ENCODE assay signal across 8 cellular contexts in the genomic region with DNA sequence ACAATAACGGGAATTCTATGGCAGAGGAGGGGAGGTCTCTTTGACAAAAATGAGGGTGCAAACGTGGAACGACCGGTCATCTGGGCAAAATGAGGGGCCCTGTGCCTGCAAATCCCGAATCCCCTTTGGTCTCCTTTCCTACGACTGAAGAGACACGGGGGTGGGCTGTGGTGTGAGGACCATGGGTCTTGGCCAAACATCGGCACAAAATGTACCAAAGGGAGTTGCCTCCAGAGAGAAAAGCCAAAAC. TPM values are rescaled to one million over a fixed set of nuclear protein-coding genes. Genes with fewer than 3 reads are reported as not detected.
A peak's percentile ranks its signal among the peaks of the same experiment; 100 is the strongest.
DNase-seq lines count a peak whose midpoint lies in the region; ATAC-seq and TF ChIP-seq lines count a peak whose summit lies in the region.

No MANE protein-coding gene starts in this region.

- H3K9me3 Mint-ChIP-seq in activated naive CD4-positive, alpha-beta T cell treated with anti-CD3 and anti-CD28 coated beads for 36 hours = no peaks in the 10 kb centered on the region
- peaks cover 4% of the 10 kb centered on the region for H3K9me3 Mint-ChIP-seq in activated CD8-positive, alpha-beta T cell treated with anti-CD3 and anti-CD28 coated beads for 36 hours
- H3K9me3 Mint-ChIP-seq in stimulated activated effector memory CD8-positive, alpha-beta T cell treated with anti-CD3 and anti-CD28 coated beads, Interleukin-12 subunit alpha, Interleukin-12 subunit beta, amount 100 ng/mL, for 72 hours = no peaks in the 10 kb centered on the region

- peak overlapping the region; percentile 53 for H3K4me3 ChIP-seq in iPS-11a (ENCODE audit: low read depth, low read length)

- TF ChIP-seq CTCF in activated CD8-positive, alpha-beta T cell treated with anti-CD3 and anti-CD28 coated beads for 36 hours (IDR thresholded peaks at IDR 0.05) = no peak

- no peaks in the 10 kb centered on the region for H3K27me3 Mint-ChIP-seq in activated naive CD4-positive, alpha-beta T cell treated with anti-CD3 and anti-CD28 coated beads for 36 hours (ENCODE audit: low read depth)
- H3K27me3 Mint-ChIP-seq in activated CD8-positive, alpha-beta T cell treated with anti-CD3 and anti-CD28 coated beads for 36 hours = no peaks in the 10 kb centered on the region

- H3K27ac Mint-ChIP-seq in activated naive CD4-positive, alpha-beta T cell treated with anti-CD3 and anti-CD28 coated beads for 36 hours = peak overlapping the region; percentile 86
- peak overlapping the region; percentile 97 for H3K27ac Mint-ChIP-seq in activated CD8-positive, alpha-beta T cell treated with anti-CD3 and anti-CD28 coated beads for 36 hours
- H3K27ac Mint-ChIP-seq in stimulated activated effector memory CD8-positive, alpha-beta T cell treated with anti-CD3 and anti-CD28 coated beads, Interleukin-12 subunit alpha, Interleukin-12 subunit beta, amount 100 ng/mL, for 72 hours = peak overlapping the region; percentile 99

- POLR2A ChIA-PET in activated CD8-positive, alpha-beta T cell treated with anti-CD3 and anti-CD28 coated beads for 36 hours (lab: Charles Lee) = interaction anchor here (0.6 to 1.2 kb wide), 5 partner anchors 9 to 92 kb away, joined by 3 to 6 read pairs (median 3); no protein-coding TSS in a partner anchor

- no peak for ATAC-seq in activated CD8-positive, alpha-beta T cell treated with anti-CD3 and anti-CD28 coated beads for 36 hours
- ATAC-seq in stimulated activated effector memory CD8-positive, alpha-beta T cell treated with anti-CD3 and anti-CD28 coated beads, Interleukin-12 subunit alpha, Interleukin-12 subunit beta, amount 100 ng/mL, for 72 hours = no peak

- CTCF ChIA-PET in activated naive CD4-positive, alpha-beta T cell treated with anti-CD3 and anti-CD28 coated beads for 36 hours (lab: Charles Lee) = no interaction called here
- CTCF ChIA-PET in activated CD8-positive, alpha-beta T cell treated with anti-CD3 and anti-CD28 coated beads for 36 hours (lab: Charles Lee) = interaction anchor here (1.4 kb wide), 1 partner anchor 267 kb away, joined by 3 read pairs; no protein-coding TSS in a partner anchor

- DNase-seq in activated naive CD4-positive, alpha-beta T cell treated with anti-CD3 and anti-CD28 coated beads for 36 hours = no peak
- DNase-seq in activated naive CD4-positive, alpha-beta T cell (lab: John Stamatoyannopoulos, UW) = no peak
- no peak for DNase-seq in activated CD8-positive, alpha-beta T cell treated with anti-CD3 and anti-CD28 coated beads for 36 hours
- no peak for DNase-seq in stimulated activated effector memory CD8-positive, alpha-beta T cell treated with anti-CD3 and anti-CD28 coated beads, Interleukin-12 subunit alpha, Interleukin-12 subunit beta, amount 100 ng/mL, for 72 hours (ENCODE audit: low spot score in 2 of 2)
- no peak for DNase-seq in EL
- no peak for DNase-seq in NCI-H2196 treated with DMSO at 0.1 percent for 48 hours (lab: John Stamatoyannopoulos, UW; ENCODE audit: unreplicated experiment)
- no peak for DNase-seq in cortex of kidney (lab: John Stamatoyannopoulos, UW)

- peak overlapping the region; percentile 86 for H3K4me3 Mint-ChIP-seq in activated naive CD4-positive, alpha-beta T cell treated with anti-CD3 and anti-CD28 coated beads for 36 hours
- H3K4me3 Mint-ChIP-seq in activated CD8-positive, alpha-beta T cell treated with anti-CD3 and anti-CD28 coated beads for 36 hours = peak overlapping the region; percentile 94
- H3K4me3 Mint-ChIP-seq in stimulated activated effector memory CD8-positive, alpha-beta T cell treated with anti-CD3 and anti-CD28 coated beads, Interleukin-12 subunit alpha, Interleukin-12 subunit beta, amount 100 ng/mL, for 72 hours = peak overlapping the region; percentile 91

- peaks cover 32% of the 10 kb centered on the region for H3K4me1 Mint-ChIP-seq in activated naive CD4-positive, alpha-beta T cell treated with anti-CD3 and anti-CD28 coated beads for 36 hours (ENCODE audit: low read depth)
- H3K4me1 Mint-ChIP-seq in activated CD8-positive, alpha-beta T cell treated with anti-CD3 and anti-CD28 coated beads for 36 hours (ENCODE audit: low read depth) = peaks cover 30% of the 10 kb centered on the region
- H3K4me1 Mint-ChIP-seq in stimulated activated effector memory CD8-positive, alpha-beta T cell treated with anti-CD3 and anti-CD28 coated beads, Interleukin-12 subunit alpha, Interleukin-12 subunit beta, amount 100 ng/mL, for 72 hours = peaks cover 20% of the 10 kb centered on the region

- H3K36me3 Mint-ChIP-seq in activated naive CD4-positive, alpha-beta T cell treated with anti-CD3 and anti-CD28 coated beads for 36 hours (ENCODE audit: low read depth) = peaks cover 6% of the 10 kb centered on the region
- H3K36me3 Mint-ChIP-seq in activated CD8-positive, alpha-beta T cell treated with anti-CD3 and anti-CD28 coated beads for 36 hours (ENCODE audit: low read depth) = peaks cover 7% of the 10 kb centered on the region
- peaks cover 7% of the 10 kb centered on the region for H3K36me3 Mint-ChIP-seq in stimulated activated effector memory CD8-positive, alpha-beta T cell treated with anti-CD3 and anti-CD28 coated beads, Interleukin-12 subunit alpha, Interleukin-12 subunit beta, amount 100 ng/mL, for 72 hours

- intact Hi-C loops in activated naive CD4-positive, alpha-beta T cell treated with anti-CD3 and anti-CD28 coated beads for 36 hours (cut with micrococcal nuclease) = loop anchor here (1.0 to 10.0 kb wide), 8 partner anchors 34 to 974 kb away; a partner anchor contains a TSS
- intact Hi-C loops in activated CD8-positive, alpha-beta T cell treated with anti-CD3 and anti-CD28 coated beads for 36 hours (cut with micrococcal nuclease) = loop anchor here (5.0 kb wide), 1 partner anchor 134 kb away; no protein-coding TSS in a partner anchor

RNA-seq across cellular contexts. Expression of a gene that starts 0.5 kb away (rescaled TPM):
- total RNA-seq in activated naive CD4-positive, alpha-beta T cell treated with anti-CD3 and anti-CD28 coated beads for 36 hours = 10 to 100 TPM; 13.7 to 16.8 TPM
- 10 to 100 TPM; 16.2 to 17.0 TPM for total RNA-seq in activated CD8-positive, alpha-beta T cell treated with anti-CD3 and anti-CD28 coated beads for 36 hours
